Comparison of ENCODE assay signal across 1 cellular context in the genomic region with DNA sequence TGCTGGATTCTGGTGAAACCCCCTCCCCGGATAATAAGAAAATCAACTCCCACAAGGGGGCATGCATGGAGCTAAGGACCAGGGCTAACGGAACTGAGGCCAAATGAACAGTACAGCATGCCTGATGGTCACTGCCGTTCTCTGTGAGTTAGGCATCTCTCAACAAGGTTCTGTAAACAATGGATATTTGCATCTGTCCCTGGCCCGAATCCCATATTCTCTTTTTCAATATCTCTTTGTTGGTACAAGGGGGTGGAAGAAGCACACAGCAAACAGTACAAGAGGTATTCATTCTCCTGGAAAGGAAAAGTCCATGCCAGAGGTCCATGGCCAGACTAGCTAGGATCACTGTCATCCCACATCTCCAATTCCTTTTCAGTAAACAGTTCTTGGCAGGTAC.
TF ChIP-seq lines count a peak whose summit lies in the region.

No MANE protein-coding gene starts in this region.

TF ChIP-seq in GM23338, 12 proteins besides CTCF, POLR2A, EP300 and RAD21 (continued from another document):
- TF ChIP-seq, protein P1, sequence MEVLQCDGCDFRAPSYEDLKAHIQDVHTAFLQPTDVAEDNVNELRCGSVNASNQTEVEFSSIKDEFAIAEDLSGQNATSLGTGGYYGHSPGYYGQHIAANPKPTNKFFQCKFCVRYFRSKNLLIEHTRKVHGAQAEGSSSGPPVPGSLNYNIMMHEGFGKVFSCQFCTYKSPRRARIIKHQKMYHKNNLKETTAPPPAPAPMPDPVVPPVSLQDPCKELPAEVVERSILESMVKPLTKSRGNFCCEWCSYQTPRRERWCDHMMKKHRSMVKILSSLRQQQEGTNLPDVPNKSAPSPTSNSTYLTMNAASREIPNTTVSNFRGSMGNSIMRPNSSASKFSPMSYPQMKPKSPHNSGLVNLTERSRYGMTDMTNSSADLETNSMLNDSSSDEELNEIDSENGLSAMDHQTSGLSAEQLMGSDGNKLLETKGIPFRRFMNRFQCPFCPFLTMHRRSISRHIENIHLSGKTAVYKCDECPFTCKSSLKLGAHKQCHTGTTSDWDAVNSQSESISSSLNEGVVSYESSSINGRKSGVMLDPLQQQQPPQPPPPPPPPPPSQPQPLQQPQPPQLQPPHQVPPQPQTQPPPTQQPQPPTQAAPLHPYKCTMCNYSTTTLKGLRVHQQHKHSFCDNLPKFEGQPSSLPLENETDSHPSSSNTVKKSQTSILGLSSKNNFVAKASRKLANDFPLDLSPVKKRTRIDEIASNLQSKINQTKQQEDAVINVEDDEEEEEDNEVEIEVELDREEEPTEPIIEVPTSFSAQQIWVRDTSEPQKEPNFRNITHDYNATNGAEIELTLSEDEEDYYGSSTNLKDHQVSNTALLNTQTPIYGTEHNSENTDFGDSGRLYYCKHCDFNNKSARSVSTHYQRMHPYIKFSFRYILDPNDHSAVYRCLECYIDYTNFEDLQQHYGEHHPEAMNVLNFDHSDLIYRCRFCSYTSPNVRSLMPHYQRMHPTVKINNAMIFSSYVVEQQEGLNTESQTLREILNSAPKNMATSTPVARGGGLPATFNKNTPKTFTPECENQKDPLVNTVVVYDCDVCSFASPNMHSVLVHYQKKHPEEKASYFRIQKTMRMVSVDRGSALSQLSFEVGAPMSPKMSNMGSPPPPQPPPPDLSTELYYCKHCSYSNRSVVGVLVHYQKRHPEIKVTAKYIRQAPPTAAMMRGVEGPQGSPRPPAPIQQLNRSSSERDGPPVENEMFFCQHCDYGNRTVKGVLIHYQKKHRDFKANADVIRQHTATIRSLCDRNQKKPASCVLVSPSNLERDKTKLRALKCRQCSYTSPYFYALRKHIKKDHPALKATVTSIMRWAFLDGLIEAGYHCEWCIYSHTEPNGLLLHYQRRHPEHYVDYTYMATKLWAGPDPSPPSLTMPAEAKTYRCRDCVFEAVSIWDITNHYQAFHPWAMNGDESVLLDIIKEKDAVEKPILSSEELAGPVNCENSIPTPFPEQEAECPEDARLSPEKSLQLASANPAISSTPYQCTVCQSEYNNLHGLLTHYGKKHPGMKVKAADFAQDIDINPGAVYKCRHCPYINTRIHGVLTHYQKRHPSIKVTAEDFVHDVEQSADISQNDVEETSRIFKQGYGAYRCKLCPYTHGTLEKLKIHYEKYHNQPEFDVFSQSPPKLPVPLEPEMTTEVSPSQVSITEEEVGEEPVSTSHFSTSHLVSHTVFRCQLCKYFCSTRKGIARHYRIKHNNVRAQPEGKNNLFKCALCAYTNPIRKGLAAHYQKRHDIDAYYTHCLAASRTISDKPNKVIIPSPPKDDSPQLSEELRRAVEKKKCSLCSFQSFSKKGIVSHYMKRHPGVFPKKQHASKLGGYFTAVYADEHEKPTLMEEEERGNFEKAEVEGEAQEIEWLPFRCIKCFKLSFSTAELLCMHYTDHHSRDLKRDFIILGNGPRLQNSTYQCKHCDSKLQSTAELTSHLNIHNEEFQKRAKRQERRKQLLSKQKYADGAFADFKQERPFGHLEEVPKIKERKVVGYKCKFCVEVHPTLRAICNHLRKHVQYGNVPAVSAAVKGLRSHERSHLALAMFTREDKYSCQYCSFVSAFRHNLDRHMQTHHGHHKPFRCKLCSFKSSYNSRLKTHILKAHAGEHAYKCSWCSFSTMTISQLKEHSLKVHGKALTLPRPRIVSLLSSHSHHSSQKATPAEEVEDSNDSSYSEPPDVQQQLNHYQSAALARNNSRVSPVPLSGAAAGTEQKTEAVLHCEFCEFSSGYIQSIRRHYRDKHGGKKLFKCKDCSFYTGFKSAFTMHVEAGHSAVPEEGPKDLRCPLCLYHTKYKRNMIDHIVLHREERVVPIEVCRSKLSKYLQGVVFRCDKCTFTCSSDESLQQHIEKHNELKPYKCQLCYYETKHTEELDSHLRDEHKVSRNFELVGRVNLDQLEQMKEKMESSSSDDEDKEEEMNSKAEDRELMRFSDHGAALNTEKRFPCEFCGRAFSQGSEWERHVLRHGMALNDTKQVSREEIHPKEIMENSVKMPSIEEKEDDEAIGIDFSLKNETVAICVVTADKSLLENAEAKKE (CRISPR knock-in tag; IDR thresholded peaks at IDR 0.05), result no peak
- TF ChIP-seq, protein P2, sequence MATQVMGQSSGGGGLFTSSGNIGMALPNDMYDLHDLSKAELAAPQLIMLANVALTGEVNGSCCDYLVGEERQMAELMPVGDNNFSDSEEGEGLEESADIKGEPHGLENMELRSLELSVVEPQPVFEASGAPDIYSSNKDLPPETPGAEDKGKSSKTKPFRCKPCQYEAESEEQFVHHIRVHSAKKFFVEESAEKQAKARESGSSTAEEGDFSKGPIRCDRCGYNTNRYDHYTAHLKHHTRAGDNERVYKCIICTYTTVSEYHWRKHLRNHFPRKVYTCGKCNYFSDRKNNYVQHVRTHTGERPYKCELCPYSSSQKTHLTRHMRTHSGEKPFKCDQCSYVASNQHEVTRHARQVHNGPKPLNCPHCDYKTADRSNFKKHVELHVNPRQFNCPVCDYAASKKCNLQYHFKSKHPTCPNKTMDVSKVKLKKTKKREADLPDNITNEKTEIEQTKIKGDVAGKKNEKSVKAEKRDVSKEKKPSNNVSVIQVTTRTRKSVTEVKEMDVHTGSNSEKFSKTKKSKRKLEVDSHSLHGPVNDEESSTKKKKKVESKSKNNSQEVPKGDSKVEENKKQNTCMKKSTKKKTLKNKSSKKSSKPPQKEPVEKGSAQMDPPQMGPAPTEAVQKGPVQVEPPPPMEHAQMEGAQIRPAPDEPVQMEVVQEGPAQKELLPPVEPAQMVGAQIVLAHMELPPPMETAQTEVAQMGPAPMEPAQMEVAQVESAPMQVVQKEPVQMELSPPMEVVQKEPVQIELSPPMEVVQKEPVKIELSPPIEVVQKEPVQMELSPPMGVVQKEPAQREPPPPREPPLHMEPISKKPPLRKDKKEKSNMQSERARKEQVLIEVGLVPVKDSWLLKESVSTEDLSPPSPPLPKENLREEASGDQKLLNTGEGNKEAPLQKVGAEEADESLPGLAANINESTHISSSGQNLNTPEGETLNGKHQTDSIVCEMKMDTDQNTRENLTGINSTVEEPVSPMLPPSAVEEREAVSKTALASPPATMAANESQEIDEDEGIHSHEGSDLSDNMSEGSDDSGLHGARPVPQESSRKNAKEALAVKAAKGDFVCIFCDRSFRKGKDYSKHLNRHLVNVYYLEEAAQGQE (IDR thresholded peaks at IDR 0.05; ENCODE audit: unreplicated experiment), result no peak
- TF ChIP-seq CREB1 (CRISPR knock-in tag; IDR thresholded peaks at IDR 0.05; ENCODE audit: low read depth), result no peak
- TF ChIP-seq STAT1 (IDR thresholded peaks at IDR 0.05; ENCODE audit: unreplicated experiment), result no peak
- no peak for TF ChIP-seq EZH2phosphoT487 (IDR thresholded peaks at IDR 0.05; ENCODE audit: unreplicated experiment)
- no peak for TF ChIP-seq JUNB (IDR thresholded peaks at IDR 0.05; ENCODE audit: unreplicated experiment)
